1 cellular context compared by ENCODE assay signal in the genomic region with DNA sequence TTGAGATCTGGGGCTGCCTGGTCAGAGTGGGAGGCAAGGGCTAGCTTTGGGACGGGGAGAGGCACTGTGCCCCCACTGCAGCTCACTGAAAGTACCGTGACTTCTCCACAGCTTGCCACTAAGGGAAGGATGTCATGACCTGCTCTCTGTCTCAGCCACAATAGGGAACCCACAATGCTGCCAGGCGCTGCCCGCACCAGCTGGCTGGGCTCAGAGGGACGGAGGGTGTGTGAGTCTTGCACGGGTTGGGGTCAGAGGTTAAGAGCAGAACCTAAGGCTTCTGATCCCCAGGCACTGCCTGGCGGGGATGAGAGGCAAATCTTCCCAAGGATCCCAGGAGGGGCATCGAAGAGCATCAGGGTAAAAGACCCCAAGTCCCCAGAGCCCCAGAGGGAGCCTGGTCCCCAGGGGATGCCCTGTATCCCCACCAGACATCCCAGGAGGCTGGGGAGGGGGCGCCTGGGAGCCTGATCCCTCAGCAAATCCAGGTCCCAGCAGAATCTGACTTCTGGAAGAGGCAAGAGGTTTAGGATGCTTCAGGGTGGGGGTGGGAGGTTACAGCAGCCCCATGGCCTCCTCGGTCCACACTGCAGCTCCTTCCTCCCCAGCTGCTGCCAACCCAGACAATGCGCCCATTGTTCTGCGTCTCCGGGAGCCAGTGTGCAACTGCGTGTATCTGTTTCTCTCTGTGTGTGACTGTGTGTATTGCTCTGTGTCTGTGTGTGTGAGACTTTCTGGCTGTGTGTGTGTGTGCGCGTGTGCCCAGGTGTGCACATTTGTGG.
TF ChIP-seq lines count a peak whose summit lies in the region.

No MANE protein-coding gene starts in this region.

TF ChIP-seq in IMR-90, 13 proteins besides CTCF, POLR2A, EP300 and RAD21:
- TF ChIP-seq SMC3 (IDR thresholded peaks at IDR 0.05; ENCODE audit: low read depth, low read length), result no peak
- TF ChIP-seq CHD1 (IDR thresholded peaks at IDR 0.05; ENCODE audit: low read depth, low read length), result no peak
- TF ChIP-seq MXI1 (IDR thresholded peaks at IDR 0.05; ENCODE audit: borderline replicate concordance, low read depth, low read length), result no peak
- no peak for TF ChIP-seq RFX5 (IDR thresholded peaks at IDR 0.05; ENCODE audit: low read depth, low read length)
- no peak for TF ChIP-seq NFE2L2 (IDR thresholded peaks at IDR 0.05; ENCODE audit: low read depth, low read length)
- TF ChIP-seq, protein P1, sequence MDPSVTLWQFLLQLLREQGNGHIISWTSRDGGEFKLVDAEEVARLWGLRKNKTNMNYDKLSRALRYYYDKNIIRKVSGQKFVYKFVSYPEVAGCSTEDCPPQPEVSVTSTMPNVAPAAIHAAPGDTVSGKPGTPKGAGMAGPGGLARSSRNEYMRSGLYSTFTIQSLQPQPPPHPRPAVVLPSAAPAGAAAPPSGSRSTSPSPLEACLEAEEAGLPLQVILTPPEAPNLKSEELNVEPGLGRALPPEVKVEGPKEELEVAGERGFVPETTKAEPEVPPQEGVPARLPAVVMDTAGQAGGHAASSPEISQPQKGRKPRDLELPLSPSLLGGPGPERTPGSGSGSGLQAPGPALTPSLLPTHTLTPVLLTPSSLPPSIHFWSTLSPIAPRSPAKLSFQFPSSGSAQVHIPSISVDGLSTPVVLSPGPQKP (IDR thresholded peaks at IDR 0.05; ENCODE audit: borderline replicate concordance, low read depth, low read length), result no peak
- TF ChIP-seq, protein P2, sequence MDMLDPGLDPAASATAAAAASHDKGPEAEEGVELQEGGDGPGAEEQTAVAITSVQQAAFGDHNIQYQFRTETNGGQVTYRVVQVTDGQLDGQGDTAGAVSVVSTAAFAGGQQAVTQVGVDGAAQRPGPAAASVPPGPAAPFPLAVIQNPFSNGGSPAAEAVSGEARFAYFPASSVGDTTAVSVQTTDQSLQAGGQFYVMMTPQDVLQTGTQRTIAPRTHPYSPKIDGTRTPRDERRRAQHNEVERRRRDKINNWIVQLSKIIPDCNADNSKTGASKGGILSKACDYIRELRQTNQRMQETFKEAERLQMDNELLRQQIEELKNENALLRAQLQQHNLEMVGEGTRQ (IDR thresholded peaks at IDR 0.05; ENCODE audit: low read depth, low read length), result no peak
- no peak for TF ChIP-seq BHLHE40 (IDR thresholded peaks at IDR 0.05; ENCODE audit: low read depth, low read length)
- no peak for TF ChIP-seq MAFK (IDR thresholded peaks at IDR 0.05; ENCODE audit: low read depth, low read length)
- TF ChIP-seq RCOR1 (IDR thresholded peaks at IDR 0.05; ENCODE audit: insufficient replicate concordance, low read length), result no peak
- TF ChIP-seq CEBPB (IDR thresholded peaks at IDR 0.05; ENCODE audit: low read depth, low read length), result no peak
- TF ChIP-seq MAZ (IDR thresholded peaks at IDR 0.05; ENCODE audit: borderline replicate concordance, low read depth, low read length), result no peak
